Comparison of ENCODE assay signal across 2 cellular contexts in the genomic region with DNA sequence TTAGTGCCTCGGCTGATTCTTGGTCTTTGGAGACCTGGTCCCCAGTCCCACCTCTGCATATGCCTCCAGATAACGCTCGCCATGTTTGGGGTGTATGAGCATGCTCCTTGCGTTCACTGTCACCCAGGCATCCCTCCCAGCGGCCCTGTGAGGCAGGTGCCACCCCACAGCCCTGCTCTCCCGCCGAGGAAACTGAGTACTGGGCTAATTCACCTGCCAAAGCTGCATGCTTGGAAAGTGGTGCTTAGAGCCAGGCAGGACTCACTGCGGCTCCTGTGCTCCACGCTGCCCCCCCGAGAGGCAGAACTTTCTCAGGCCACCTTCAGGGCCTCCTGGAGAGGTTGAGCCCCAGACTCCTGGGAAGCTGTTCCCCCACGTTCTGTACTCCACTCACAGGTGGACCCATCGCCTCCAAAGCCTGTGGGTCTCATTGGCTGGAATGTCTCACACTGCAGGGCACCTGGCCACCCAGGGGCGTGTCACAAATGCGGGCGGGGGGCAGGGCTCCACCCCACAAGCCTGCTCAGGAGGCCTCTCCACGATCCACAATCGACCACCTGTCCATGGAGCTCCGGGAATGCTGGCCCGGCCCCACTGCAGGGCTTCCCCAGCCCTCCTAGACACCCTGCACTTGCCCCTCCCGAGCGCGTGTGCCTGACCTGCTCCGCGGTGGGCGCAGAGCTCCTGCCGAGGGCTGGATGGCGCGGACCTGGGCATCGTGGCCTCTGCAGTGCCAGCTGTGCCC.
TF ChIP-seq lines count a peak whose summit lies in the region.

No MANE protein-coding gene starts in this region.

TF ChIP-seq in GM23338, 12 proteins besides CTCF, POLR2A, EP300 and RAD21:
- TF ChIP-seq, protein P1, sequence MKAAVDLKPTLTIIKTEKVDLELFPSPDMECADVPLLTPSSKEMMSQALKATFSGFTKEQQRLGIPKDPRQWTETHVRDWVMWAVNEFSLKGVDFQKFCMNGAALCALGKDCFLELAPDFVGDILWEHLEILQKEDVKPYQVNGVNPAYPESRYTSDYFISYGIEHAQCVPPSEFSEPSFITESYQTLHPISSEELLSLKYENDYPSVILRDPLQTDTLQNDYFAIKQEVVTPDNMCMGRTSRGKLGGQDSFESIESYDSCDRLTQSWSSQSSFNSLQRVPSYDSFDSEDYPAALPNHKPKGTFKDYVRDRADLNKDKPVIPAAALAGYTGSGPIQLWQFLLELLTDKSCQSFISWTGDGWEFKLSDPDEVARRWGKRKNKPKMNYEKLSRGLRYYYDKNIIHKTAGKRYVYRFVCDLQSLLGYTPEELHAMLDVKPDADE (IDR thresholded peaks at IDR 0.05) = no peak

TF ChIP-seq in HepG2, 621 proteins besides CTCF, POLR2A, EP300 and RAD21:
- no peak for TF ChIP-seq HNF1A (IDR thresholded peaks at IDR 0.05; ENCODE audit: low read depth)
- no peak for TF ChIP-seq HNF1A (CRISPR knock-in tag; IDR thresholded peaks at IDR 0.05; ENCODE audit: borderline replicate concordance)
- peak; percentile 46; the same call in 1 of the 2 replicates for TF ChIP-seq ZBTB33 (CRISPR knock-in tag; IDR thresholded peaks at IDR 0.05)
- peak; percentile 41 for TF ChIP-seq RBM22 (optimal IDR thresholded peaks at IDR 0.05; ENCODE audit: low read length)
- no peak for TF ChIP-seq ARID2 (CRISPR knock-in tag; IDR thresholded peaks at IDR 0.05; ENCODE audit: borderline replicate concordance)
- peak; percentile 56 for TF ChIP-seq AGO2 (optimal IDR thresholded peaks at IDR 0.05; ENCODE audit: low read depth, low read length)
- no peak for TF ChIP-seq IRX3 (CRISPR knock-in tag; IDR thresholded peaks at IDR 0.05; ENCODE audit: borderline replicate concordance, low read depth)
- TF ChIP-seq ZNF274 (CRISPR knock-in tag; IDR thresholded peaks at IDR 0.05) = no peak
- TF ChIP-seq ADNP (CRISPR knock-in tag; IDR thresholded peaks at IDR 0.05) = no peak
- no peak for TF ChIP-seq POGZ (CRISPR knock-in tag; IDR thresholded peaks at IDR 0.05)
